Comparison of ENCODE assay signal across 1 cellular context in the genomic region with DNA sequence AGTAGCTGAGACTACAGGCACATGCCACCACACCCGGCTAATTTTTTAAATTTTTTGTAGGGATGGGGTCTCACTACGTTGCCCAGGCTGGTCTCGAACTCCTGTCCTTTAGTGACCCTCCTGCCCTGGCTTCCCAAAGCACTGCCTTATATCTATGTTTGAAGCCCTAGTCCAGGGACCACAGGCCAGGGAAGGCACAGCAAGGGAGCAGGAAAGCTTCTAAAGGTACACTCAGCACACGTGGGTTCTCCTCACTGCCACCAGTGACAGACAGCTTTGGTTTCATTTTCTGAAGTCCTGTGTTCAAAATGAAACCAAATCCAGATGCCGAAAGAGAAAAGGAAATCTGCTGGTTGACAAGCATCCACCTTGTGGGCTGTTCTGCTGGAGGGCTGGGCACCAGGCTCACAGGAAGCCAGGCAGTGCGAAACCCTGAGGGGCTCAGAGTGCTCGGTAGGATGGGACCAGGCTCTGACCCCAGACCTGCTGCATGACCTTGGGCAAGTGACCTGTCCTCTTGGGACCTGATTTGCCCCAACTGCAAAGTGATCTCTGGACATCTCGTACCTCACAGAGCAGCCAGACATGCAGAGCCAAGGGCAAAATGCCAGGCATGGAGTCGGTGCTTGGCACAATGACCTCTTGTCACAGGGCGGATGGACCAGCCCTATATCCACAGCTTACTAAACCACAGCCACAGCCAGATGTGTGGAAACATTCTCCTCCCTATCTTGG.
TF ChIP-seq lines count a peak whose summit lies in the region.

No MANE protein-coding gene starts in this region.

TF ChIP-seq in HepG2, 621 proteins besides CTCF, POLR2A, EP300 and RAD21 (continues in another document):
- TF ChIP-seq ZNF468 (CRISPR knock-in tag; IDR thresholded peaks at IDR 0.05) = no peak
- no peak for TF ChIP-seq KLF13 (CRISPR knock-in tag; IDR thresholded peaks at IDR 0.05)
- TF ChIP-seq, protein P1, sequence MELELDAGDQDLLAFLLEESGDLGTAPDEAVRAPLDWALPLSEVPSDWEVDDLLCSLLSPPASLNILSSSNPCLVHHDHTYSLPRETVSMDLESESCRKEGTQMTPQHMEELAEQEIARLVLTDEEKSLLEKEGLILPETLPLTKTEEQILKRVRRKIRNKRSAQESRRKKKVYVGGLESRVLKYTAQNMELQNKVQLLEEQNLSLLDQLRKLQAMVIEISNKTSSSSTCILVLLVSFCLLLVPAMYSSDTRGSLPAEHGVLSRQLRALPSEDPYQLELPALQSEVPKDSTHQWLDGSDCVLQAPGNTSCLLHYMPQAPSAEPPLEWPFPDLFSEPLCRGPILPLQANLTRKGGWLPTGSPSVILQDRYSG (CRISPR knock-in tag; IDR thresholded peaks at IDR 0.05) = no peak
- TF ChIP-seq, protein P2, sequence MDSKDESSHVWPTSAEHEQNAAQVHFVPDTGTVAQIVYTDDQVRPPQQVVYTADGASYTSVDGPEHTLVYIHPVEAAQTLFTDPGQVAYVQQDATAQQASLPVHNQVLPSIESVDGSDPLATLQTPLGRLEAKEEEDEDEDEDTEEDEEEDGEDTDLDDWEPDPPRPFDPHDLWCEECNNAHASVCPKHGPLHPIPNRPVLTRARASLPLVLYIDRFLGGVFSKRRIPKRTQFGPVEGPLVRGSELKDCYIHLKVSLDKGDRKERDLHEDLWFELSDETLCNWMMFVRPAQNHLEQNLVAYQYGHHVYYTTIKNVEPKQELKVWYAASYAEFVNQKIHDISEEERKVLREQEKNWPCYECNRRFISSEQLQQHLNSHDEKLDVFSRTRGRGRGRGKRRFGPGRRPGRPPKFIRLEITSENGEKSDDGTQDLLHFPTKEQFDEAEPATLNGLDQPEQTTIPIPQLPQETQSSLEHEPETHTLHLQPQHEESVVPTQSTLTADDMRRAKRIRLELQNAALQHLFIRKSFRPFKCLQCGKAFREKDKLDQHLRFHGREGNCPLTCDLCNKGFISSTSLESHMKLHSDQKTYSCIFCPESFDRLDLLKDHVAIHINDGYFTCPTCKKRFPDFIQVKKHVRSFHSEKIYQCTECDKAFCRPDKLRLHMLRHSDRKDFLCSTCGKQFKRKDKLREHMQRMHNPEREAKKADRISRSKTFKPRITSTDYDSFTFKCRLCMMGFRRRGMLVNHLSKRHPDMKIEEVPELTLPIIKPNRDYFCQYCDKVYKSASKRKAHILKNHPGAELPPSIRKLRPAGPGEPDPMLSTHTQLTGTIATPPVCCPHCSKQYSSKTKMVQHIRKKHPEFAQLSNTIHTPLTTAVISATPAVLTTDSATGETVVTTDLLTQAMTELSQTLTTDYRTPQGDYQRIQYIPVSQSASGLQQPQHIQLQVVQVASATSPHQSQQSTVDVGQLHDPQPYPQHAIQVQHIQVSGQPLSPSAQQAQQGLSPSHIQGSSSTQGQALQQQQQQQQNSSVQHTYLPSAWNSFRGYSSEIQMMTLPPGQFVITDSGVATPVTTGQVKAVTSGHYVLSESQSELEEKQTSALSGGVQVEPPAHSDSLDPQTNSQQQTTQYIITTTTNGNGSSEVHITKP (CRISPR knock-in tag; IDR thresholded peaks at IDR 0.05; ENCODE audit: low read depth) = no peak
- TF ChIP-seq NCOR1 (IDR thresholded peaks at IDR 0.05; ENCODE audit: borderline replicate concordance, low read length) = no peak
- no peak; the same call in 1 of the 2 replicates for TF ChIP-seq DNMT3B (CRISPR knock-in tag; conservative IDR thresholded peaks at IDR 0.05)
- TF ChIP-seq ZNF510 (CRISPR knock-in tag; IDR thresholded peaks at IDR 0.05; ENCODE audit: low read depth) = peak; percentile 38; the same call in 1 of the 2 replicates
- TF ChIP-seq FOSL1 (CRISPR knock-in tag; IDR thresholded peaks at IDR 0.05; ENCODE audit: borderline replicate concordance) = no peak
- no peak for TF ChIP-seq NFIC (IDR thresholded peaks at IDR 0.05; ENCODE audit: low read length)
- TF ChIP-seq RARA (CRISPR knock-in tag; IDR thresholded peaks at IDR 0.05) = peak; percentile 64
- no peak for TF ChIP-seq MLLT10 (CRISPR knock-in tag; IDR thresholded peaks at IDR 0.05)
- TF ChIP-seq ZFP90 (CRISPR knock-in tag; IDR thresholded peaks at IDR 0.05; ENCODE audit: borderline replicate concordance) = peak; percentile 81; the same call in 1 of the 2 replicates
- TF ChIP-seq NFATC3 (CRISPR knock-in tag; IDR thresholded peaks at IDR 0.05) = peak; percentile 86; the same call in 1 of the 2 replicates
- TF ChIP-seq NFYB (CRISPR knock-in tag; IDR thresholded peaks at IDR 0.05) = no peak
- TF ChIP-seq, protein P3, sequence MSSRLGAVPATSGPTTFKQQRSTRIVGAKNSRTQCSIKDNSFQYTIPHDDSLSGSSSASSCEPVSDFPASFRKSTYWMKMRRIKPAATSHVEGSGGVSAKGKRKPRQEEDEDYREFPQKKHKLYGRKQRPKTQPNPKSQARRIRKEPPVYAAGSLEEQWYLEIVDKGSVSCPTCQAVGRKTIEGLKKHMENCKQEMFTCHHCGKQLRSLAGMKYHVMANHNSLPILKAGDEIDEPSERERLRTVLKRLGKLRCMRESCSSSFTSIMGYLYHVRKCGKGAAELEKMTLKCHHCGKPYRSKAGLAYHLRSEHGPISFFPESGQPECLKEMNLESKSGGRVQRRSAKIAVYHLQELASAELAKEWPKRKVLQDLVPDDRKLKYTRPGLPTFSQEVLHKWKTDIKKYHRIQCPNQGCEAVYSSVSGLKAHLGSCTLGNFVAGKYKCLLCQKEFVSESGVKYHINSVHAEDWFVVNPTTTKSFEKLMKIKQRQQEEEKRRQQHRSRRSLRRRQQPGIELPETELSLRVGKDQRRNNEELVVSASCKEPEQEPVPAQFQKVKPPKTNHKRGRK (CRISPR knock-in tag; IDR thresholded peaks at IDR 0.05) = no peak; the same call in 1 of the 2 replicates
- peak; percentile 35; the same call in 1 of the 2 replicates for TF ChIP-seq HMG20A (CRISPR knock-in tag; IDR thresholded peaks at IDR 0.05; ENCODE audit: borderline replicate concordance)
- TF ChIP-seq, protein P4, sequence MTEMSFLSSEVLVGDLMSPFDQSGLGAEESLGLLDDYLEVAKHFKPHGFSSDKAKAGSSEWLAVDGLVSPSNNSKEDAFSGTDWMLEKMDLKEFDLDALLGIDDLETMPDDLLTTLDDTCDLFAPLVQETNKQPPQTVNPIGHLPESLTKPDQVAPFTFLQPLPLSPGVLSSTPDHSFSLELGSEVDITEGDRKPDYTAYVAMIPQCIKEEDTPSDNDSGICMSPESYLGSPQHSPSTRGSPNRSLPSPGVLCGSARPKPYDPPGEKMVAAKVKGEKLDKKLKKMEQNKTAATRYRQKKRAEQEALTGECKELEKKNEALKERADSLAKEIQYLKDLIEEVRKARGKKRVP (CRISPR knock-in tag; IDR thresholded peaks at IDR 0.05) = no peak
- TF ChIP-seq SRSF1 (optimal IDR thresholded peaks at IDR 0.05; ENCODE audit: low read depth, low read length) = no peak
- no peak for TF ChIP-seq ZNF839 (CRISPR knock-in tag; IDR thresholded peaks at IDR 0.05; ENCODE audit: borderline replicate concordance)
- 0 out of 2 replicates have a peak, but pooled peaks have one; percentile 5 for TF ChIP-seq ELF1 (CRISPR knock-in tag; IDR thresholded peaks at IDR 0.05)
- 0 out of 2 replicates have a peak, but pooled peaks have one; percentile 83 for TF ChIP-seq ZSCAN29 (CRISPR knock-in tag; conservative IDR thresholded peaks at IDR 0.05)
- TF ChIP-seq ZNF782 (CRISPR knock-in tag; IDR thresholded peaks at IDR 0.05; ENCODE audit: borderline replicate concordance) = 0 out of 2 replicates have a peak, but pooled peaks have one; percentile 3
- no peak for TF ChIP-seq CCDC6 (CRISPR knock-in tag; IDR thresholded peaks at IDR 0.05)
- TF ChIP-seq ZEB1 (IDR thresholded peaks at IDR 0.05; ENCODE audit: insufficient replicate concordance, low read depth) = no peak
- no peak for TF ChIP-seq NFE2L2 (IDR thresholded peaks at IDR 0.05; ENCODE audit: low read length)
- no peak for TF ChIP-seq ZNF143 (CRISPR knock-in tag; IDR thresholded peaks at IDR 0.05)
- peak; percentile 83 for TF ChIP-seq HDAC1 (CRISPR knock-in tag; IDR thresholded peaks at IDR 0.05)
- TF ChIP-seq, protein P5, sequence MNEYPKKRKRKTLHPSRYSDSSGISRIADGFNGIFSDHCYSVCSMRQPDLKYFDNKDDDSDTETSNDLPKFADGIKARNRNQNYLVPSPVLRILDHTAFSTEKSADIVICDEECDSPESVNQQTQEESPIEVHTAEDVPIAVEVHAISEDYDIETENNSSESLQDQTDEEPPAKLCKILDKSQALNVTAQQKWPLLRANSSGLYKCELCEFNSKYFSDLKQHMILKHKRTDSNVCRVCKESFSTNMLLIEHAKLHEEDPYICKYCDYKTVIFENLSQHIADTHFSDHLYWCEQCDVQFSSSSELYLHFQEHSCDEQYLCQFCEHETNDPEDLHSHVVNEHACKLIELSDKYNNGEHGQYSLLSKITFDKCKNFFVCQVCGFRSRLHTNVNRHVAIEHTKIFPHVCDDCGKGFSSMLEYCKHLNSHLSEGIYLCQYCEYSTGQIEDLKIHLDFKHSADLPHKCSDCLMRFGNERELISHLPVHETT (CRISPR knock-in tag; conservative IDR thresholded peaks at IDR 0.05) = no peak; the same call in 1 of the 2 replicates
- no peak; the same call in 1 of the 2 replicates for TF ChIP-seq GZF1 (CRISPR knock-in tag; IDR thresholded peaks at IDR 0.05)
- TF ChIP-seq ZNF776 (CRISPR knock-in tag; IDR thresholded peaks at IDR 0.05) = 0 out of 2 replicates have a peak, but pooled peaks have one; percentile 59
- TF ChIP-seq, protein P6, sequence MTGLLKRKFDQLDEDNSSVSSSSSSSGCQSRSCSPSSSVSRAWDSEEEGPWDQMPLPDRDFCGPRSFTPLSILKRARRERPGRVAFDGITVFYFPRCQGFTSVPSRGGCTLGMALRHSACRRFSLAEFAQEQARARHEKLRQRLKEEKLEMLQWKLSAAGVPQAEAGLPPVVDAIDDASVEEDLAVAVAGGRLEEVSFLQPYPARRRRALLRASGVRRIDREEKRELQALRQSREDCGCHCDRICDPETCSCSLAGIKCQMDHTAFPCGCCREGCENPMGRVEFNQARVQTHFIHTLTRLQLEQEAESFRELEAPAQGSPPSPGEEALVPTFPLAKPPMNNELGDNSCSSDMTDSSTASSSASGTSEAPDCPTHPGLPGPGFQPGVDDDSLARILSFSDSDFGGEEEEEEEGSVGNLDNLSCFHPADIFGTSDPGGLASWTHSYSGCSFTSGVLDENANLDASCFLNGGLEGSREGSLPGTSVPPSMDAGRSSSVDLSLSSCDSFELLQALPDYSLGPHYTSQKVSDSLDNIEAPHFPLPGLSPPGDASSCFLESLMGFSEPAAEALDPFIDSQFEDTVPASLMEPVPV (CRISPR knock-in tag; IDR thresholded peaks at IDR 0.05) = no peak
- TF ChIP-seq RBAK (CRISPR knock-in tag; IDR thresholded peaks at IDR 0.05) = no peak
- TF ChIP-seq KDM2A (CRISPR knock-in tag; IDR thresholded peaks at IDR 0.05; ENCODE audit: borderline replicate concordance, low read depth) = peak; percentile 50
- no peak for TF ChIP-seq PHB2 (IDR thresholded peaks at IDR 0.05; ENCODE audit: partially characterized antibody)
- TF ChIP-seq CREB1 (IDR thresholded peaks at IDR 0.05) = no peak
- no peak for TF ChIP-seq CREB1 (CRISPR knock-in tag; IDR thresholded peaks at IDR 0.05)
- TF ChIP-seq, protein P7, sequence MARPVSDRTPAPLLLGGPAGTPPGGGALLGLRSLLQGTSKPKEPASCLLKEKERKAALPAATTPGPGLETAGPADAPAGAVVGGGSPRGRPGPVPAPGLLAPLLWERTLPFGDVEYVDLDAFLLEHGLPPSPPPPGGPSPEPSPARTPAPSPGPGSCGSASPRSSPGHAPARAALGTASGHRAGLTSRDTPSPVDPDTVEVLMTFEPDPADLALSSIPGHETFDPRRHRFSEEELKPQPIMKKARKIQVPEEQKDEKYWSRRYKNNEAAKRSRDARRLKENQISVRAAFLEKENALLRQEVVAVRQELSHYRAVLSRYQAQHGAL (CRISPR knock-in tag; IDR thresholded peaks at IDR 0.05; ENCODE audit: not compliant biosample characterization) = no peak
- TF ChIP-seq, protein P8, sequence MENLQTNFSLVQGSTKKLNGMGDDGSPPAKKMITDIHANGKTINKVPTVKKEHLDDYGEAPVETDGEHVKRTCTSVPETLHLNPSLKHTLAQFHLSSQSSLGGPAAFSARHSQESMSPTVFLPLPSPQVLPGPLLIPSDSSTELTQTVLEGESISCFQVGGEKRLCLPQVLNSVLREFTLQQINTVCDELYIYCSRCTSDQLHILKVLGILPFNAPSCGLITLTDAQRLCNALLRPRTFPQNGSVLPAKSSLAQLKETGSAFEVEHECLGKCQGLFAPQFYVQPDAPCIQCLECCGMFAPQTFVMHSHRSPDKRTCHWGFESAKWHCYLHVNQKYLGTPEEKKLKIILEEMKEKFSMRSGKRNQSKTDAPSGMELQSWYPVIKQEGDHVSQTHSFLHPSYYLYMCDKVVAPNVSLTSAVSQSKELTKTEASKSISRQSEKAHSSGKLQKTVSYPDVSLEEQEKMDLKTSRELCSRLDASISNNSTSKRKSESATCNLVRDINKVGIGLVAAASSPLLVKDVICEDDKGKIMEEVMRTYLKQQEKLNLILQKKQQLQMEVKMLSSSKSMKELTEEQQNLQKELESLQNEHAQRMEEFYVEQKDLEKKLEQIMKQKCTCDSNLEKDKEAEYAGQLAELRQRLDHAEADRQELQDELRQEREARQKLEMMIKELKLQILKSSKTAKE (CRISPR knock-in tag; IDR thresholded peaks at IDR 0.05; ENCODE audit: borderline replicate concordance) = peak; percentile 70; the same call in 1 of the 2 replicates
- TF ChIP-seq POLR2AphosphoS2 (IDR thresholded peaks at IDR 0.05; ENCODE audit: low read depth, low read length) = no peak
- TF ChIP-seq, protein P9, sequence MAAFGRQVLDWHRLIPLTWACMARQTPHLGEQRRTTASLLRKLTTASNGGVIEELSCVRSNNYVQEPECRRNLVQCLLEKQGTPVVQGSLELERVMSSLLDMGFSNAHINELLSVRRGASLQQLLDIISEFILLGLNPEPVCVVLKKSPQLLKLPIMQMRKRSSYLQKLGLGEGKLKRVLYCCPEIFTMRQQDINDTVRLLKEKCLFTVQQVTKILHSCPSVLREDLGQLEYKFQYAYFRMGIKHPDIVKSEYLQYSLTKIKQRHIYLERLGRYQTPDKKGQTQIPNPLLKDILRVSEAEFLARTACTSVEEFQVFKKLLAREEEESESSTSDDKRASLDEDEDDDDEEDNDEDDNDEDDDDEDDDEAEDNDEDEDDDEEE (CRISPR knock-in tag; IDR thresholded peaks at IDR 0.05) = peak; percentile 29; the same call in 1 of the 2 replicates
- TF ChIP-seq, protein P10, sequence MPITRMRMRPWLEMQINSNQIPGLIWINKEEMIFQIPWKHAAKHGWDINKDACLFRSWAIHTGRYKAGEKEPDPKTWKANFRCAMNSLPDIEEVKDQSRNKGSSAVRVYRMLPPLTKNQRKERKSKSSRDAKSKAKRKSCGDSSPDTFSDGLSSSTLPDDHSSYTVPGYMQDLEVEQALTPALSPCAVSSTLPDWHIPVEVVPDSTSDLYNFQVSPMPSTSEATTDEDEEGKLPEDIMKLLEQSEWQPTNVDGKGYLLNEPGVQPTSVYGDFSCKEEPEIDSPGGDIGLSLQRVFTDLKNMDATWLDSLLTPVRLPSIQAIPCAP (CRISPR knock-in tag; IDR thresholded peaks at IDR 0.05; ENCODE audit: low read depth) = peak; percentile 75
- no peak for TF ChIP-seq HOXA7 (CRISPR knock-in tag; IDR thresholded peaks at IDR 0.05)
- TF ChIP-seq ZNF570 (CRISPR knock-in tag; IDR thresholded peaks at IDR 0.05; ENCODE audit: borderline replicate concordance) = no peak
- TF ChIP-seq ARHGAP35 (CRISPR knock-in tag; IDR thresholded peaks at IDR 0.05; ENCODE audit: borderline replicate concordance) = peak; percentile 56
- TF ChIP-seq ZSCAN31 (CRISPR knock-in tag; IDR thresholded peaks at IDR 0.05; ENCODE audit: low read depth) = 0 out of 2 replicates have a peak, but pooled peaks have one; percentile 9
- no peak for TF ChIP-seq ZBTB21 (CRISPR knock-in tag; IDR thresholded peaks at IDR 0.05)
- TF ChIP-seq RCOR2 (CRISPR knock-in tag; IDR thresholded peaks at IDR 0.05) = peak; percentile 56
